ENCODE assay signal across 10 cellular contexts in the genomic region with DNA sequence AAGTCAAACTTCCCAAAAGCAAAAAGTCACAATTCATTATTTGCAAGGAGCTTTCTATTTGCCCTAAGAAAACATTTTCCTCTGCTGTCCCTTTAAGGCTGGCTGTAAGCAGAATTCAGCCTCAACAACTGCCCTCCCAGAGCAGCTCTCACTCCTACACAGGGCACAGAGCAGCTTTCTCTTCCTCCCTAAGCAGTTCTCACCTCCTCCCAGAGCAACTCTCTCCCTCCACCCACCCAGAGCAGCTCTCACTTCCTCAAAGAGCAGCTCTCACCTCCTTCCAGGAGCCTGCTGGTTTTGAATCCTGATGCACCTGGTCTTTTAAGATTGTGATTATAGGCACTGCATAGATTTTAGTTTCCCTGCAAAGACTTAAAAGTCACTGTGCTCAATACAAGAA.
DNase-seq lines count a peak whose midpoint lies in the region; ATAC-seq and TF ChIP-seq lines count a peak whose summit lies in the region.
"Had no signal": no experiment of that assay in that cellular context is flagged by ENCODE, and none has a peak within 500 bp of the region (broad histone marks: within the 10 kb centered on the region; RNA-seq: fewer than 3 reads in every experiment).

No MANE protein-coding gene starts in this region.

- no peak for TF ChIP-seq POLR2A in GM18505 (IDR thresholded peaks at IDR 0.05; ENCODE audit: borderline replicate concordance, extremely low read depth, insufficient read depth, insufficient read length)

- DNase-seq in SKM-1 treated with dmso at 0.1 percent for 144 hours (lab: John Stamatoyannopoulos, UW; ENCODE audit: unreplicated experiment) (peak; percentile 16), middle frontal gyrus (ENCODE audit: extremely low spot score, low spot score) (no peak)
- DNase-seq in effector CD4-positive, alpha-beta T cell: no peak
- DNase-seq in activated T-cell treated with anti-CD3 and anti-CD28 coated beads, Interleukin-2, amount 50 U/mL, for 48 hours: no peak
- DNase-seq in activated naive CD4-positive, alpha-beta T cell treated with anti-CD3 and anti-CD28 coated beads, Interleukin-2, amount 50 U/mL, for 16 hours: no peak
- DNase-seq: NCI-H526 treated with DMSO at 0.1 percent for 48 hours, occipital lobe had no signal

- ATAC-seq in GM18505 (IDR thresholded peaks at IDR 0.05; ENCODE audit: unreplicated experiment) (peak; percentile 95), GM21447 (IDR thresholded peaks at IDR 0.05; ENCODE audit: unreplicated experiment) (peak; percentile 97), HG03175 (IDR thresholded peaks at IDR 0.05; ENCODE audit: unreplicated experiment) (peak; percentile 92)
